ENCODE assay signal across 8 cellular contexts in genomic region chr7:94449151-94449725, GRCh38. TPM values are rescaled to one million over a fixed set of nuclear protein-coding genes. Genes with fewer than 3 reads are reported as not detected.
DNase-seq lines count a peak whose midpoint lies in the region; ATAC-seq, FAIRE-seq and TF ChIP-seq lines count a peak whose summit lies in the region.

No MANE protein-coding gene starts in this region.

- no peak overlapping the region for H3K9ac ChIP-seq in keratinocyte (ENCODE audit: control insufficient read depth, extremely low read depth, insufficient read depth, low read length)

- no peaks in the 10 kb centered on the region for H3K36me3 ChIP-seq in keratinocyte (ENCODE audit: control insufficient read depth in 2 of 2, extremely low read depth in 1 of 2, insufficient read depth in 2 of 2, low read length in 2 of 2)
- no peaks in the 10 kb centered on the region for H3K36me3 ChIP-seq in vagina

- intact Hi-C loops in activated CD8-positive, alpha-beta T cell treated with anti-CD3 and anti-CD28 coated beads for 36 hours (cut with micrococcal nuclease), result no loop called here
- intact Hi-C loops in vagina (cut with DNase I), result no loop called here

- DNase-seq in activated CD8-positive, alpha-beta T cell treated with anti-CD3 and anti-CD28 coated beads for 36 hours, result no peak
- no peak for DNase-seq in activated CD8-positive, alpha-beta T cell treated with anti-CD3 and anti-CD28 coated beads, Interleukin-2, amount 10 ng/mL, durations not matched to agents 7 days and 5 days
- DNase-seq in NCI-H2171 (lab: John Stamatoyannopoulos, UW) (peak; percentile 45), astrocyte of the hippocampus (ENCODE audit: low read depth, low spot score) (peak; percentile 48), keratinocyte (ENCODE audit: low read depth, low spot score) (no peak), vagina (ENCODE audit: extremely low spot score in 2 of 2) (no peak), NCI-H774 (lab: John Stamatoyannopoulos, UW) (no peak)

- CTCF ChIA-PET in activated CD8-positive, alpha-beta T cell treated with anti-CD3 and anti-CD28 coated beads for 36 hours (lab: Charles Lee), result interaction anchor here (0.6 to 4.1 kb wide), 30 partner anchors 9 to 1037 kb away, joined by 3 to 34 read pairs (median 4); partner anchors contain the start of genes ASB4, CASD1, COL1A2 and SGCE
- CTCF ChIA-PET in activated CD8-positive, alpha-beta T cell treated with anti-CD3 and anti-CD28 coated beads, Interleukin-2, amount 10 ng/mL, durations not matched to agents 7 days and 5 days (lab: Charles Lee), result interaction anchor here (0.6 to 3.0 kb wide), 19 partner anchors 9 to 1241 kb away, joined by 3 to 27 read pairs (median 4); partner anchors contain the start of gene SGCE

- no peaks in the 10 kb centered on the region for H3K27me3 ChIP-seq in keratinocyte (ENCODE audit: control insufficient read depth, extremely low read depth, insufficient read depth, low read length)
- H3K27me3 ChIP-seq in vagina, result no peaks in the 10 kb centered on the region

- POLR2A ChIA-PET in activated CD8-positive, alpha-beta T cell treated with anti-CD3 and anti-CD28 coated beads for 36 hours (lab: Charles Lee), result interaction anchor here (0.7 kb wide), 1 partner anchor 778 kb away, joined by 3 read pairs; no protein-coding TSS in a partner anchor
- POLR2A ChIA-PET in activated CD8-positive, alpha-beta T cell treated with anti-CD3 and anti-CD28 coated beads, Interleukin-2, amount 10 ng/mL, durations not matched to agents 7 days and 5 days (lab: Charles Lee), result no interaction called here

- no peak for TF ChIP-seq POLR2A in vagina (IDR thresholded peaks at IDR 0.05)

- H3K9me3 Mint-ChIP-seq in activated CD8-positive, alpha-beta T cell treated with anti-CD3 and anti-CD28 coated beads for 36 hours, result no peaks in the 10 kb centered on the region
- no peaks in the 10 kb centered on the region for H3K9me3 Mint-ChIP-seq in activated CD8-positive, alpha-beta T cell treated with anti-CD3 and anti-CD28 coated beads, Interleukin-2, amount 10 ng/mL, durations not matched to agents 7 days and 5 days (ENCODE audit: insufficient read depth)

- no peaks in the 10 kb centered on the region for H3K9me1 ChIP-seq in keratinocyte (ENCODE audit: control insufficient read depth, extremely low read depth, insufficient read depth, low read length)

- no peak overlapping the region for H2AFZ ChIP-seq in keratinocyte (ENCODE audit: control insufficient read depth, low read length)

- H4K20me1 ChIP-seq in keratinocyte (ENCODE audit: control insufficient read depth, extremely low read depth, insufficient read depth, low read length), result no peaks in the 10 kb centered on the region

- peak; percentile 51 for TF ChIP-seq CTCF in activated CD8-positive, alpha-beta T cell treated with anti-CD3 and anti-CD28 coated beads for 36 hours (IDR thresholded peaks at IDR 0.05)
- TF ChIP-seq CTCF in keratinocyte (optimal IDR thresholded peaks at IDR 0.05 in 1 of 3, IDR thresholded peaks at IDR 0.05 in 1 of 3, conservative IDR thresholded peaks at IDR 0.05 in 1 of 3; ENCODE audit: extremely low read depth in 1 of 3, insufficient read depth in 2 of 3, low read length in 3 of 3) (peak in 2 of 3 experiments; percentile 34 to 38), vagina (IDR thresholded peaks at IDR 0.05) (peak; percentile 29 to 41 (median 35))

- dilution Hi-C loops in keratinocyte (cut with MboI; ENCODE audit: extremely low pct_ligation_motif_present, low sequenced_read_pairs), result loop anchor here (25.0 kb wide), 1 partner anchor 162 kb away; no protein-coding TSS in a partner anchor

- no peaks in the 10 kb centered on the region for H3K79me2 ChIP-seq in keratinocyte (ENCODE audit: control insufficient read depth, insufficient read depth, low read length)

- H3K27ac Mint-ChIP-seq in activated CD8-positive, alpha-beta T cell treated with anti-CD3 and anti-CD28 coated beads for 36 hours, result no peak overlapping the region
- no peak overlapping the region for H3K27ac Mint-ChIP-seq in activated CD8-positive, alpha-beta T cell treated with anti-CD3 and anti-CD28 coated beads, Interleukin-2, amount 10 ng/mL, durations not matched to agents 7 days and 5 days

- H3K4me3 ChIP-seq in keratinocyte (ENCODE audit: control insufficient read depth in 2 of 3, extremely low read depth in 1 of 3, insufficient read depth in 2 of 3, low read depth in 1 of 3, low read length in 3 of 3) (no peak overlapping the region), vagina (no peak overlapping the region)

- H3K36me3 Mint-ChIP-seq in activated CD8-positive, alpha-beta T cell treated with anti-CD3 and anti-CD28 coated beads for 36 hours (ENCODE audit: low read depth), result no peaks in the 10 kb centered on the region
- H3K36me3 Mint-ChIP-seq in activated CD8-positive, alpha-beta T cell treated with anti-CD3 and anti-CD28 coated beads, Interleukin-2, amount 10 ng/mL, durations not matched to agents 7 days and 5 days (ENCODE audit: low read depth), result no peaks in the 10 kb centered on the region

- H3K4me2 ChIP-seq in keratinocyte (ENCODE audit: control insufficient read depth, extremely low read depth, insufficient read depth, low read depth, low read length), result no peak overlapping the region

- peak; percentile 39 for FAIRE-seq in keratinocyte (lab: Jason Lieb, UNC)

- H3K27ac ChIP-seq in keratinocyte (ENCODE audit: control insufficient read depth, insufficient read depth, low read length) (no peak overlapping the region), vagina (no peak overlapping the region)

- no peaks in the 10 kb centered on the region for H3K4me1 Mint-ChIP-seq in activated CD8-positive, alpha-beta T cell treated with anti-CD3 and anti-CD28 coated beads for 36 hours (ENCODE audit: low read depth)
- no peaks in the 10 kb centered on the region for H3K4me1 Mint-ChIP-seq in activated CD8-positive, alpha-beta T cell treated with anti-CD3 and anti-CD28 coated beads, Interleukin-2, amount 10 ng/mL, durations not matched to agents 7 days and 5 days (ENCODE audit: low read depth)

- no peak for ATAC-seq in activated CD8-positive, alpha-beta T cell treated with anti-CD3 and anti-CD28 coated beads for 36 hours
- ATAC-seq in activated CD8-positive, alpha-beta T cell treated with anti-CD3 and anti-CD28 coated beads, Interleukin-2, amount 10 ng/mL, durations not matched to agents 7 days and 5 days, result no peak
- ATAC-seq in HG02870 (IDR thresholded peaks at IDR 0.05; ENCODE audit: unreplicated experiment), result peak; percentile 70

- peaks cover 3% of the 10 kb centered on the region for H3K27me3 Mint-ChIP-seq in activated CD8-positive, alpha-beta T cell treated with anti-CD3 and anti-CD28 coated beads for 36 hours
- H3K27me3 Mint-ChIP-seq in activated CD8-positive, alpha-beta T cell treated with anti-CD3 and anti-CD28 coated beads, Interleukin-2, amount 10 ng/mL, durations not matched to agents 7 days and 5 days (ENCODE audit: low read depth), result peaks cover 13% of the 10 kb centered on the region

- H3K9me3 ChIP-seq in keratinocyte (ENCODE audit: control insufficient read depth, low read depth, low read length) (no peaks in the 10 kb centered on the region), vagina (no peaks in the 10 kb centered on the region)

- H3K4me1 ChIP-seq in keratinocyte (ENCODE audit: control insufficient read depth, extremely low read depth, insufficient read depth, low read length) (no peaks in the 10 kb centered on the region), vagina (no peaks in the 10 kb centered on the region)

- H3K4me3 Mint-ChIP-seq in activated CD8-positive, alpha-beta T cell treated with anti-CD3 and anti-CD28 coated beads for 36 hours, result no peak overlapping the region
- H3K4me3 Mint-ChIP-seq in activated CD8-positive, alpha-beta T cell treated with anti-CD3 and anti-CD28 coated beads, Interleukin-2, amount 10 ng/mL, durations not matched to agents 7 days and 5 days, result no peak overlapping the region

RNA-seq across cellular contexts. Expression of gene COL1A2, which starts 54.5 kb away (rescaled TPM):
- total RNA-seq in activated CD8-positive, alpha-beta T cell treated with anti-CD3 and anti-CD28 coated beads for 36 hours, result under 1 TPM; 0.47 to 0.56 TPM
- total RNA-seq in activated CD8-positive, alpha-beta T cell treated with anti-CD3 and anti-CD28 coated beads, Interleukin-2, amount 10 ng/mL, durations not matched to agents 7 days and 5 days, result under 1 TPM; 0.16 to 0.21 TPM
- polyA plus RNA-seq in keratinocyte, result 0.13 to 0.16 TPM (median 0.14 TPM) in 3 replicates
- not detected for polyA plus RNA-seq in keratinocyte (2011; ENCODE audit: low read depth)
- 1.3 TPM in 2 replicates for polyA plus RNA-seq in keratinocyte (2011; cell fraction: cytosol; rRNA removed)
- 0.59 and 1.1 TPM in 2 replicates for polyA plus RNA-seq in keratinocyte (2011; cell fraction: nucleus; rRNA removed)
- polyA plus RNA-seq in keratinocyte (2012; ENCODE audit: low replicate concordance), result 0.14 and 0.26 TPM in 2 replicates
- 0.06 to 3.5 TPM (median 0.49 TPM) in 3 replicates for polyA minus RNA-seq in keratinocyte
- polyA minus RNA-seq in keratinocyte (2011; cell fraction: cytosol; rRNA and poly(A)+ RNA removed), result 2.9 TPM
- polyA minus RNA-seq in keratinocyte (2011; cell fraction: nucleus; rRNA and poly(A)+ RNA removed), result 0.53 and 0.62 TPM in 2 replicates
- total RNA-seq in vagina, result 199 TPM

Comparison
In these comparisons a context has a peak if more than half of its experiments do, and no peak if none do; other contexts are left out.
1. DNase-seq: peak in NCI-H2171 (single experiment) and astrocyte of the hippocampus (single experiment); none in activated CD8-positive, alpha-beta T cell treated with anti-CD3 and anti-CD28 coated beads for 36 hours (single experiment), activated CD8-positive, alpha-beta T cell treated with anti-CD3 and anti-CD28 coated beads, Interleukin-2, amount 10 ng/mL, durations not matched to agents 7 days and 5 days (single experiment), keratinocyte (single experiment), vagina (0 of 2) and NCI-H774 (single experiment).
2. RNA of gene COL1A2, which starts 54.5 kb away (total RNA-seq): 199 TPM in vagina (single experiment); 0.47 to 0.56 TPM in activated CD8-positive, alpha-beta T cell treated with anti-CD3 and anti-CD28 coated beads for 36 hours and 0.16 to 0.21 TPM in activated CD8-positive, alpha-beta T cell treated with anti-CD3 and anti-CD28 coated beads, Interleukin-2, amount 10 ng/mL, durations not matched to agents 7 days and 5 days; every median in the first group is over 100 times any median in the second.
3. Peak in every context shown above with its lines, with median percentiles within 50 percentile points of each other: CTCF ChIP-seq.